Comparison of ENCODE assay signal across 1 cellular context in genomic region chr12:6959376-6960290, GRCh38.
TF ChIP-seq lines count a peak whose summit lies in the region.

No MANE protein-coding gene starts in this region.

TF ChIP-seq in GM12878, 131 proteins besides CTCF, POLR2A, EP300 and RAD21 (continued from another document and continues in another):
- TF ChIP-seq, protein P1, sequence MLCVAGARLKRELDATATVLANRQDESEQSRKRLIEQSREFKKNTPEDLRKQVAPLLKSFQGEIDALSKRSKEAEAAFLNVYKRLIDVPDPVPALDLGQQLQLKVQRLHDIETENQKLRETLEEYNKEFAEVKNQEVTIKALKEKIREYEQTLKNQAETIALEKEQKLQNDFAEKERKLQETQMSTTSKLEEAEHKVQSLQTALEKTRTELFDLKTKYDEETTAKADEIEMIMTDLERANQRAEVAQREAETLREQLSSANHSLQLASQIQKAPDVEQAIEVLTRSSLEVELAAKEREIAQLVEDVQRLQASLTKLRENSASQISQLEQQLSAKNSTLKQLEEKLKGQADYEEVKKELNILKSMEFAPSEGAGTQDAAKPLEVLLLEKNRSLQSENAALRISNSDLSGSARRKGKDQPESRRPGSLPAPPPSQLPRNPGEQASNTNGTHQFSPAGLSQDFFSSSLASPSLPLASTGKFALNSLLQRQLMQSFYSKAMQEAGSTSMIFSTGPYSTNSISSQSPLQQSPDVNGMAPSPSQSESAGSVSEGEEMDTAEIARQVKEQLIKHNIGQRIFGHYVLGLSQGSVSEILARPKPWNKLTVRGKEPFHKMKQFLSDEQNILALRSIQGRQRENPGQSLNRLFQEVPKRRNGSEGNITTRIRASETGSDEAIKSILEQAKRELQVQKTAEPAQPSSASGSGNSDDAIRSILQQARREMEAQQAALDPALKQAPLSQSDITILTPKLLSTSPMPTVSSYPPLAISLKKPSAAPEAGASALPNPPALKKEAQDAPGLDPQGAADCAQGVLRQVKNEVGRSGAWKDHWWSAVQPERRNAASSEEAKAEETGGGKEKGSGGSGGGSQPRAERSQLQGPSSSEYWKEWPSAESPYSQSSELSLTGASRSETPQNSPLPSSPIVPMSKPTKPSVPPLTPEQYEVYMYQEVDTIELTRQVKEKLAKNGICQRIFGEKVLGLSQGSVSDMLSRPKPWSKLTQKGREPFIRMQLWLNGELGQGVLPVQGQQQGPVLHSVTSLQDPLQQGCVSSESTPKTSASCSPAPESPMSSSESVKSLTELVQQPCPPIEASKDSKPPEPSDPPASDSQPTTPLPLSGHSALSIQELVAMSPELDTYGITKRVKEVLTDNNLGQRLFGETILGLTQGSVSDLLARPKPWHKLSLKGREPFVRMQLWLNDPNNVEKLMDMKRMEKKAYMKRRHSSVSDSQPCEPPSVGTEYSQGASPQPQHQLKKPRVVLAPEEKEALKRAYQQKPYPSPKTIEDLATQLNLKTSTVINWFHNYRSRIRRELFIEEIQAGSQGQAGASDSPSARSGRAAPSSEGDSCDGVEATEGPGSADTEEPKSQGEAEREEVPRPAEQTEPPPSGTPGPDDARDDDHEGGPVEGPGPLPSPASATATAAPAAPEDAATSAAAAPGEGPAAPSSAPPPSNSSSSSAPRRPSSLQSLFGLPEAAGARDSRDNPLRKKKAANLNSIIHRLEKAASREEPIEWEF (IDR thresholded peaks at IDR 0.05; ENCODE audit: insufficient replicate concordance, low read depth, low read length): no peak
- TF ChIP-seq LARP7 (IDR thresholded peaks at IDR 0.05): no peak; the same call in 1 of the 2 replicates
- TF ChIP-seq DPF2 (IDR thresholded peaks at IDR 0.05): peak; percentile 99
- no peak for TF ChIP-seq RAD51 (IDR thresholded peaks at IDR 0.05)
- no peak for TF ChIP-seq MYC (IDR thresholded peaks at IDR 0.05; ENCODE audit: insufficient read depth, insufficient read length, insufficient replicate concordance, low read length, severe bottlenecking)
- TF ChIP-seq HDAC6 (IDR thresholded peaks at IDR 0.05; ENCODE audit: unreplicated experiment): peak; percentile 6
- TF ChIP-seq ZNF24 (IDR thresholded peaks at IDR 0.05): no peak
- TF ChIP-seq ATF3 (IDR thresholded peaks at IDR 0.05; ENCODE audit: borderline replicate concordance, extremely low read depth, low read depth, low read length): no peak
- TF ChIP-seq, protein P2, sequence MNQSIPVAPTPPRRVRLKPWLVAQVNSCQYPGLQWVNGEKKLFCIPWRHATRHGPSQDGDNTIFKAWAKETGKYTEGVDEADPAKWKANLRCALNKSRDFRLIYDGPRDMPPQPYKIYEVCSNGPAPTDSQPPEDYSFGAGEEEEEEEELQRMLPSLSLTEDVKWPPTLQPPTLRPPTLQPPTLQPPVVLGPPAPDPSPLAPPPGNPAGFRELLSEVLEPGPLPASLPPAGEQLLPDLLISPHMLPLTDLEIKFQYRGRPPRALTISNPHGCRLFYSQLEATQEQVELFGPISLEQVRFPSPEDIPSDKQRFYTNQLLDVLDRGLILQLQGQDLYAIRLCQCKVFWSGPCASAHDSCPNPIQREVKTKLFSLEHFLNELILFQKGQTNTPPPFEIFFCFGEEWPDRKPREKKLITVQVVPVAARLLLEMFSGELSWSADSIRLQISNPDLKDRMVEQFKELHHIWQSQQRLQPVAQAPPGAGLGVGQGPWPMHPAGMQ (IDR thresholded peaks at IDR 0.05; ENCODE audit: borderline replicate concordance): no peak
- no peak for TF ChIP-seq JUNB (IDR thresholded peaks at IDR 0.05)
- TF ChIP-seq, protein P3, sequence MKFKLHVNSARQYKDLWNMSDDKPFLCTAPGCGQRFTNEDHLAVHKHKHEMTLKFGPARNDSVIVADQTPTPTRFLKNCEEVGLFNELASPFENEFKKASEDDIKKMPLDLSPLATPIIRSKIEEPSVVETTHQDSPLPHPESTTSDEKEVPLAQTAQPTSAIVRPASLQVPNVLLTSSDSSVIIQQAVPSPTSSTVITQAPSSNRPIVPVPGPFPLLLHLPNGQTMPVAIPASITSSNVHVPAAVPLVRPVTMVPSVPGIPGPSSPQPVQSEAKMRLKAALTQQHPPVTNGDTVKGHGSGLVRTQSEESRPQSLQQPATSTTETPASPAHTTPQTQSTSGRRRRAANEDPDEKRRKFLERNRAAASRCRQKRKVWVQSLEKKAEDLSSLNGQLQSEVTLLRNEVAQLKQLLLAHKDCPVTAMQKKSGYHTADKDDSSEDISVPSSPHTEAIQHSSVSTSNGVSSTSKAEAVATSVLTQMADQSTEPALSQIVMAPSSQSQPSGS (IDR thresholded peaks at IDR 0.05; ENCODE audit: low read length): no peak
- TF ChIP-seq CEBPB (IDR thresholded peaks at IDR 0.05; ENCODE audit: borderline replicate concordance in 1 of 2, low read depth in 2 of 2, low read length in 2 of 2): no peak
- 0 out of 2 replicates have a peak, but pooled peaks have one; percentile 64 for TF ChIP-seq BMI1 (IDR thresholded peaks at IDR 0.05; ENCODE audit: borderline replicate concordance)
- peak; percentile 92 for TF ChIP-seq MTA2 (IDR thresholded peaks at IDR 0.05; ENCODE audit: low read depth)
- TF ChIP-seq ZBED1 (IDR thresholded peaks at IDR 0.05; ENCODE audit: borderline replicate concordance): peak; percentile 30; the same call in 1 of the 2 replicates
- TF ChIP-seq ELK1 (IDR thresholded peaks at IDR 0.05; ENCODE audit: low read depth, low read length): 0 out of 2 replicates have a peak, but pooled peaks have one; percentile 1
- TF ChIP-seq PAX5 (IDR thresholded peaks at IDR 0.05; ENCODE audit: borderline replicate concordance, low read depth, low read length): 0 out of 2 replicates have a peak, but pooled peaks have one; percentile 21
- no peak for TF ChIP-seq FOS (IDR thresholded peaks at IDR 0.05; ENCODE audit: borderline replicate concordance, extremely low read depth, insufficient read length)
- TF ChIP-seq RFX5 (IDR thresholded peaks at IDR 0.05; ENCODE audit: low read depth, low read length): no peak
- no peak for TF ChIP-seq MEF2A (IDR thresholded peaks at IDR 0.05; ENCODE audit: insufficient read depth, low read depth, low read length)
- TF ChIP-seq SPI1 (IDR thresholded peaks at IDR 0.05; ENCODE audit: borderline replicate concordance, insufficient read depth, low read depth, low read length): peak; percentile 97
- no peak for TF ChIP-seq KLF5 (IDR thresholded peaks at IDR 0.05; ENCODE audit: partially characterized antibody)
- TF ChIP-seq POU2F2 (IDR thresholded peaks at IDR 0.05; ENCODE audit: borderline replicate concordance, low read depth, low read length): no peak
- TF ChIP-seq MLLT1 (IDR thresholded peaks at IDR 0.05): no peak; the same call in 1 of the 2 replicates
- 0 out of 2 replicates have a peak, but pooled peaks have one; percentile 18 for TF ChIP-seq PRDM15 (CRISPR knock-in tag; IDR thresholded peaks at IDR 0.05)
- TF ChIP-seq MXI1 (IDR thresholded peaks at IDR 0.05; ENCODE audit: low read depth, low read length): no peak
- TF ChIP-seq NFIC (IDR thresholded peaks at IDR 0.05; ENCODE audit: low read depth, low read length): no peak
- TF ChIP-seq BHLHE40 (IDR thresholded peaks at IDR 0.05; ENCODE audit: borderline replicate concordance in 1 of 2, low read depth in 2 of 2, low read length in 1 of 2): peak in 1 of 2 experiments; percentile 8; a peak in 1 of 4 replicates
- TF ChIP-seq, protein P4, sequence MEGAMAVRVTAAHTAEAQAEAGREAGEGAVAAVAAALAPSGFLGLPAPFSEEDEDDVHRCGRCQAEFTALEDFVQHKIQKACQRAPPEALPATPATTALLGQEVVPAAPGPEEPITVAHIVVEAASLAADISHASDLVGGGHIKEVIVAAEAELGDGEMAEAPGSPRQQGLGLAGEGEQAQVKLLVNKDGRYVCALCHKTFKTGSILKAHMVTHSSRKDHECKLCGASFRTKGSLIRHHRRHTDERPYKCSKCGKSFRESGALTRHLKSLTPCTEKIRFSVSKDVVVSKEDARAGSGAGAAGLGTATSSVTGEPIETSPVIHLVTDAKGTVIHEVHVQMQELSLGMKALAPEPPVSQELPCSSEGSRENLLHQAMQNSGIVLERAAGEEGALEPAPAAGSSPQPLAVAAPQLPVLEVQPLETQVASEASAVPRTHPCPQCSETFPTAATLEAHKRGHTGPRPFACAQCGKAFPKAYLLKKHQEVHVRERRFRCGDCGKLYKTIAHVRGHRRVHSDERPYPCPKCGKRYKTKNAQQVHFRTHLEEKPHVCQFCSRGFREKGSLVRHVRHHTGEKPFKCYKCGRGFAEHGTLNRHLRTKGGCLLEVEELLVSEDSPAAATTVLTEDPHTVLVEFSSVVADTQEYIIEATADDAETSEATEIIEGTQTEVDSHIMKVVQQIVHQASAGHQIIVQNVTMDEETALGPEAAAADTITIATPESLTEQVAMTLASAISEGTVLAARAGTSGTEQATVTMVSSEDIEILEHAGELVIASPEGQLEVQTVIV (IDR thresholded peaks at IDR 0.05; ENCODE audit: borderline replicate concordance, partially characterized antibody): no peak
- TF ChIP-seq, protein P5, sequence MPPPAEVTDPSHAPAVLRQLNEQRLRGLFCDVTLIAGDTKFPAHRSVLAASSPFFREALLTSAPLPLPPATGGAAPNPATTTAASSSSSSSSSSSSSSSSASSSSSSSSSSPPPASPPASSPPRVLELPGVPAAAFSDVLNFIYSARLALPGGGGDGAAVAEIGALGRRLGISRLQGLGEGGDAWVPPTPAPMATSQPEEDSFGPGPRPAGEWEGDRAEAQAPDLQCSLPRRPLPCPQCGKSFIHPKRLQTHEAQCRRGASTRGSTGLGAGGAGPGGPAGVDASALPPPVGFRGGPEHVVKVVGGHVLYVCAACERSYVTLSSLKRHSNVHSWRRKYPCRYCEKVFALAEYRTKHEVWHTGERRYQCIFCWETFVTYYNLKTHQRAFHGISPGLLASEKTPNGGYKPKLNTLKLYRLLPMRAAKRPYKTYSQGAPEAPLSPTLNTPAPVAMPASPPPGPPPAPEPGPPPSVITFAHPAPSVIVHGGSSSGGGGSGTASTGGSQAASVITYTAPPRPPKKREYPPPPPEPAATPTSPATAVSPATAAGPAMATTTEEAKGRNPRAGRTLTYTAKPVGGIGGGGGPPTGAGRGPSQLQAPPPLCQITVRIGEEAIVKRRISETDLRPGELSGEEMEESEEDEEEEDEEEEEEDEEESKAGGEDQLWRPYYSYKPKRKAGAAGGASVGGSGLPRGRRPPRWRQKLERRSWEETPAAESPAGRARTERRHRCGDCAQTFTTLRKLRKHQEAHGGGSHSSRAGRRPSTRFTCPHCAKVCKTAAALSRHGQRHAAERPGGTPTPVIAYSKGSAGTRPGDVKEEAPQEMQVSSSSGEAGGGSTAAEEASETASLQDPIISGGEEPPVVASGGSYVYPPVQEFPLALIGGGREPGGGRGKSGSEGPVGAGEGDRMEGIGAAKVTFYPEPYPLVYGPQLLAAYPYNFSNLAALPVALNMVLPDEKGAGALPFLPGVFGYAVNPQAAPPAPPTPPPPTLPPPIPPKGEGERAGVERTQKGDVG (CRISPR knock-in tag; IDR thresholded peaks at IDR 0.05): no peak
- no peak for TF ChIP-seq SIN3A (IDR thresholded peaks at IDR 0.05; ENCODE audit: low read depth, low read length)
- TF ChIP-seq PAX8 (IDR thresholded peaks at IDR 0.05): no peak
- TF ChIP-seq WRNIP1 (IDR thresholded peaks at IDR 0.05; ENCODE audit: borderline replicate concordance, low read depth, low read length): 0 out of 2 replicates have a peak, but pooled peaks have one; percentile 14
- TF ChIP-seq EED (IDR thresholded peaks at IDR 0.05; ENCODE audit: low read depth): peak; percentile 96
- no peak for TF ChIP-seq RUNX3 (IDR thresholded peaks at IDR 0.05; ENCODE audit: low read length)
